18 cellular contexts compared by ENCODE assay signal in genomic region chr1:182676321-182676720, GRCh38. TPM values are rescaled to one million over a fixed set of nuclear protein-coding genes. Genes with fewer than 3 reads are reported as not detected.
DNase-seq lines count a peak whose midpoint lies in the region; ATAC-seq and TF ChIP-seq lines count a peak whose summit lies in the region.
"Had no signal": no experiment of that assay in that cellular context is flagged by ENCODE, and none has a peak within 500 bp of the region (broad histone marks: within the 10 kb centered on the region; RNA-seq: fewer than 3 reads in every experiment).

No MANE protein-coding gene starts in this region.

- peaks cover 0 to 24% (median 17%) of the 10 kb centered on the region in 4 donors for H3K4me1 ChIP-seq in tibial artery

- no peak overlapping the region for H3K4me3 Mint-ChIP-seq in memory B cell

- peaks cover 16% of the 10 kb centered on the region for H3K4me1 Mint-ChIP-seq in memory B cell

- peaks cover 0 to 3% of the 10 kb centered on the region in 2 donors for H3K27me3 ChIP-seq in tibial artery

- no peaks in the 10 kb centered on the region for H3K9me3 ChIP-seq in tibial artery

- H3K36me3 Mint-ChIP-seq in memory B cell: no peaks in the 10 kb centered on the region
- H3K36me3 Mint-ChIP-seq: IgD-negative memory B cell had no signal

- H3K4me3 ChIP-seq in cardiac fibroblast (replicated peaks in 1 of 2; ENCODE audit: low read depth in 2 of 2, low read length in 2 of 2) (no peak overlapping the region), tibial artery (no peak overlapping the region)
- H3K4me3 ChIP-seq: PC-9 had no signal

- DNase-seq in DMS53 (lab: John Stamatoyannopoulos, UW) (peak; percentile 17), DMS53 treated with DMSO at 0.1 percent for 48 hours (lab: John Stamatoyannopoulos, UW; ENCODE audit: unreplicated experiment) (no peak), LHCN-M2 (ENCODE audit: low read depth) (peak; percentile 5), cardiac fibroblast (ENCODE audit: low read depth in 2 of 2) (peak; percentile 43 to 49), memory B cell (ENCODE audit: low spot score in 2 of 2) (no peak), tibial artery (no peak), NCI-H1694 treated with DMSO at 0.1 percent for 48 hours (lab: John Stamatoyannopoulos, UW) (no peak), T1000 (lab: John Stamatoyannopoulos, UW) (no peak)
- DNase-seq: DMS79 treated with DMSO at 0.1 percent for 48 hours; GF-D8; NCI-H1048; NCI-H345; NCI-H69; NK-92 treated with Interleukin-12 subunit alpha and Interleukin-12 subunit beta, amount 100 ng/mL, for 24 hours; PC-9 had no signal

- no peak overlapping the region for H3K27ac ChIP-seq in tibial artery
- H3K27ac ChIP-seq: 22Rv1, PC-9 had no signal

- intact Hi-C loops in tibial artery (cut with DNase I; ENCODE audit: low total_unique reads): no loop called here

- no peaks in the 10 kb centered on the region for H3K36me3 ChIP-seq in tibial artery

- peak; percentile 14 for ATAC-seq in memory B cell (ENCODE audit: low read depth)

- H3K27me3 Mint-ChIP-seq in memory B cell: peaks cover 10% of the 10 kb centered on the region

- H3K9me3 Mint-ChIP-seq in memory B cell: no peaks in the 10 kb centered on the region
- H3K9me3 Mint-ChIP-seq: IgD-negative memory B cell had no signal

- no peak overlapping the region for H3K27ac Mint-ChIP-seq in memory B cell

- TF ChIP-seq CTCF in cardiac fibroblast (IDR thresholded peaks at IDR 0.05; ENCODE audit: low read depth, low read length) (no peak), tibial artery (IDR thresholded peaks at IDR 0.05) (no peak)

RNA-seq across cellular contexts. Expression of gene RGS8, which starts 8.1 kb away (rescaled TPM):
- total RNA-seq in LHCN-M2 (2014; rRNA removed): not detected in 2 replicates
- not detected for polyA plus RNA-seq in LHCN-M2 (2012)
- total RNA-seq: HT-29, PC-9 had no signal
- polyA plus RNA-seq: IgD-negative memory B cell had no signal

Comparison
In these comparisons a context has a peak if more than half of its experiments do, and no peak if none do; other contexts are left out.
1. DNase-seq: peak in DMS53 (single experiment), LHCN-M2 (single experiment) and cardiac fibroblast (2 of 2); none in DMS53 treated with DMSO at 0.1 percent for 48 hours (single experiment), memory B cell (0 of 2), tibial artery (0 of 2), NCI-H1694 treated with DMSO at 0.1 percent for 48 hours (single experiment) and T1000 (single experiment).